In the genomic region with DNA sequence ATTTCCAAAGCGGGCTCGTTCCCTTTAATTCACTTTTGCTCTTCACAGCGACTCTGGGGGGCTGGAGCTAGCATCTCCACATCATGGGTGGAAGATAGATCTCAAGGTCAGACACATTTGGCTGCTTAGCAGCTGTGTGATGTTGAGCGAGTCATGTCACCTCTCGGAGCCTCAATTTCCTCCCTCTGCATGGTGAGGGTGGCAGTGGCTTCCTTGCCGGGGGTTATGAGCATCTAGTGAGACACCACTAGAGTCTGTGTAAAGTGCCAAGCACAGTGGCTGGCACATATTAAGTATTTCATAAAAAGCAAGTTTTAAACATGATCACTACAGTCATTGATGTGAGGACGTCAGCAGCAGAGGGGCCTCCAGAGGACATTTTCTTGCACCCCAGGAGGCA, we compare ENCODE assay signal across 12 cellular contexts. TPM values are rescaled to one million over a fixed set of nuclear protein-coding genes. Genes with fewer than 3 reads are reported as not detected.
DNase-seq lines count a peak whose midpoint lies in the region; TF ChIP-seq lines count a peak whose summit lies in the region.
"Had no signal": no experiment of that assay in that cellular context is flagged by ENCODE, and none has a peak within 500 bp of the region (broad histone marks: within the 10 kb centered on the region; RNA-seq: fewer than 3 reads in every experiment).

No MANE protein-coding gene starts in this region.

- H3K9me3 Mint-ChIP-seq in activated CD4-positive, alpha-beta memory T cell treated with anti-CD3 and anti-CD28 coated beads for 36 hours = no peaks in the 10 kb centered on the region
- H3K9me3 Mint-ChIP-seq in immature natural killer cell = no peaks in the 10 kb centered on the region
- H3K9me3 Mint-ChIP-seq: activated T-cell treated with anti-CD3 and anti-CD28 coated beads, Interleukin-2, amount 50 U/mL, for 4 hours had no signal

- TF ChIP-seq EP300 in stomach (IDR thresholded peaks at IDR 0.05) = no peak

- CTCF ChIA-PET in activated CD4-positive, alpha-beta memory T cell treated with anti-CD3 and anti-CD28 coated beads for 36 hours (lab: Charles Lee) = interaction anchor here (2.2 kb wide), 1 partner anchor 36 kb away, joined by 8 read pairs; no protein-coding TSS in a partner anchor

- POLR2A ChIA-PET in activated CD4-positive, alpha-beta memory T cell treated with anti-CD3 and anti-CD28 coated beads for 36 hours (lab: Charles Lee) = interaction anchor here (1.6 kb wide), 1 partner anchor 13 kb away, joined by 4 read pairs; no protein-coding TSS in a partner anchor

- peaks cover 49 to 97% (median 76%) of the 10 kb centered on the region in 4 donors for H3K4me1 ChIP-seq in stomach

- WGBS in stomach, 5 donors = 87 to 96% (median 92%) methylated on average over 7 of the region's 7 CpGs

- peaks cover 14% of the 10 kb centered on the region for H3K36me3 Mint-ChIP-seq in activated CD4-positive, alpha-beta memory T cell treated with anti-CD3 and anti-CD28 coated beads for 36 hours
- no peaks in the 10 kb centered on the region for H3K36me3 Mint-ChIP-seq in immature natural killer cell

- TF ChIP-seq POLR2A in stomach (IDR thresholded peaks at IDR 0.05) = no peak

- H3K27ac Mint-ChIP-seq in activated CD4-positive, alpha-beta memory T cell treated with anti-CD3 and anti-CD28 coated beads for 36 hours = peak overlapping the region; percentile 28
- peak overlapping the region; percentile 58 to 88 (median 68) for H3K27ac Mint-ChIP-seq in immature natural killer cell

- H3K36me3 ChIP-seq in stomach = no peaks in the 10 kb centered on the region
- H3K36me3 ChIP-seq: gastrocnemius medialis, suprapubic skin had no signal

- no peaks in the 10 kb centered on the region for H3K9me3 ChIP-seq in stomach
- H3K9me3 ChIP-seq: gastrocnemius medialis, suprapubic skin had no signal

- TF ChIP-seq CTCF in stomach (IDR thresholded peaks at IDR 0.05) = no peak

- H3K27me3 Mint-ChIP-seq in activated CD4-positive, alpha-beta memory T cell treated with anti-CD3 and anti-CD28 coated beads for 36 hours = no peaks in the 10 kb centered on the region
- H3K27me3 Mint-ChIP-seq in immature natural killer cell (ENCODE audit: low read depth in 3 of 3) = peaks cover 0 to 1% (median 0%) of the 10 kb centered on the region in 3 donors

- no peak overlapping the region for H3K4me3 Mint-ChIP-seq in activated CD4-positive, alpha-beta memory T cell treated with anti-CD3 and anti-CD28 coated beads for 36 hours
- H3K4me3 Mint-ChIP-seq in immature natural killer cell = peak overlapping the region; percentile 14 to 75 (median 49)
- H3K4me3 Mint-ChIP-seq: activated T-cell treated with anti-CD3 and anti-CD28 coated beads, Interleukin-2, amount 50 U/mL, for 4 hours had no signal

- H3K27me3 ChIP-seq in stomach = no peaks in the 10 kb centered on the region
- H3K27me3 ChIP-seq: gastrocnemius medialis, suprapubic skin had no signal

- peak overlapping the region in 4 of 5 donors; percentile 48 to 84 (median 60) for H3K27ac ChIP-seq in stomach
- H3K27ac ChIP-seq: suprapubic skin had no signal

- DNase-seq in activated CD8-positive, alpha-beta memory T cell treated with anti-CD3 and anti-CD28 coated beads, Interleukin-2, amount 50 U/mL, for 4 hours = peak; percentile 34
- no peak for DNase-seq in activated CD8-positive, alpha-beta memory T cell treated with anti-CD3 and anti-CD28 coated beads for 24 hours
- peak; percentile 33 for DNase-seq in activated CD4-positive, alpha-beta memory T cell treated with anti-CD3 and anti-CD28 coated beads for 36 hours
- DNase-seq in immature natural killer cell = peak; percentile 25 to 47 (median 28)
- no peak for DNase-seq in stomach
- no peak for DNase-seq in NCI-H2029 (lab: John Stamatoyannopoulos, UW)
- DNase-seq in NCI-H1694 treated with DMSO at 0.1 percent for 48 hours (lab: John Stamatoyannopoulos, UW) = no peak
- no peak for DNase-seq in GF-D8 (lab: John Stamatoyannopoulos, UW)
- DNase-seq: activated T-cell treated with anti-CD3 and anti-CD28 coated beads, Interleukin-2, amount 50 U/mL, for 4 hours; gastrocnemius medialis; NCI-H2227 treated with DMSO at 0.1 percent for 48 hours had no signal

- no peak overlapping the region for H3K4me3 ChIP-seq in stomach
- H3K4me3 ChIP-seq: gastrocnemius medialis, suprapubic skin had no signal

- intact Hi-C loops in activated CD4-positive, alpha-beta memory T cell treated with anti-CD3 and anti-CD28 coated beads for 36 hours (cut with micrococcal nuclease) = no loop called here
- intact Hi-C loops in stomach (cut with DNase I; ENCODE audit: low total_unique reads) = no loop called here

- peaks cover 78% of the 10 kb centered on the region for H3K4me1 Mint-ChIP-seq in activated CD4-positive, alpha-beta memory T cell treated with anti-CD3 and anti-CD28 coated beads for 36 hours (ENCODE audit: low read depth)
- H3K4me1 Mint-ChIP-seq in immature natural killer cell = peaks cover 36 to 38% of the 10 kb centered on the region in 2 donors

RNA-seq across cellular contexts. Expression of a gene that starts 16.9 kb away (rescaled TPM):
- total RNA-seq in activated CD4-positive, alpha-beta memory T cell treated with anti-CD3 and anti-CD28 coated beads for 36 hours = 100 to 1,000 TPM; 137 to 144 TPM
- polyA plus RNA-seq in immature natural killer cell = 10 to 100 TPM in 1 of 3 donors, 1 to 10 TPM in 2; 3.3 to 24.7 (median 4.3) TPM
- 100 to 1,000 TPM in 2 of 5 donors, 10 to 100 TPM in 3; 40.2 to 574 (median 71.4) TPM for total RNA-seq in stomach
- 10 to 100 TPM; 17.6 to 30.9 (median 25.4) TPM for polyA plus RNA-seq in stomach

Comparison
In these comparisons a context has a peak if more than half of its experiments do, and no peak if none do; other contexts are left out.
1. DNase-seq: peak in activated CD8-positive, alpha-beta memory T cell treated with anti-CD3 and anti-CD28 coated beads, Interleukin-2, amount 50 U/mL, for 4 hours (single experiment), activated CD4-positive, alpha-beta memory T cell treated with anti-CD3 and anti-CD28 coated beads for 36 hours (single experiment) and immature natural killer cell (3 of 3); none in activated CD8-positive, alpha-beta memory T cell treated with anti-CD3 and anti-CD28 coated beads for 24 hours (single experiment), stomach (single experiment), NCI-H2029 (single experiment), NCI-H1694 treated with DMSO at 0.1 percent for 48 hours (single experiment) and GF-D8 (single experiment).